In genomic region chrX:36844857-36845256, GRCh38 we compare ENCODE assay signal across 25 cellular contexts.
"Had no signal": no experiment of that assay in that cellular context is flagged by ENCODE, and none has a peak within 500 bp of the region (broad histone marks: within the 10 kb centered on the region; RNA-seq: fewer than 3 reads in every experiment).

No MANE protein-coding gene starts in this region.

- FAIRE-seq: urothelium cell line had no signal

- H3K4me1 ChIP-seq: neural progenitor cell, prostate gland, right atrium auricular region, right lobe of liver, sigmoid colon, stomach, thyroid gland, tibial nerve, upper lobe of left lung, vagina had no signal

- ATAC-seq: natural killer cell; right lobe of liver; stimulated activated effector memory CD8-positive, alpha-beta T cell treated with anti-CD3 and anti-CD28 coated beads, Interleukin-12 subunit alpha, Interleukin-12 subunit beta, amount 100 ng/mL, for 72 hours; stimulated activated naive B cell treated with anti-CD40 and anti-IgM and Interleukin-4, amounts not matched to agents 10 μg/mL and 1 μg/mL and 100 μg/mL, for 72 hours had no signal

- H3K36me3 ChIP-seq: neural progenitor cell, ovary, prostate gland, right atrium auricular region, right lobe of liver, sigmoid colon, stomach, thoracic aorta, thyroid gland, tibial nerve, upper lobe of left lung, vagina had no signal

- DNase-seq: natural killer cell; occipital lobe; ovary; retina; right lobe of liver; sigmoid colon; small intestine; stimulated activated CD4-positive, alpha-beta T cell treated with anti-CD3 and anti-CD28 coated beads, Interleukin-15, amount 100 ng/mL, for 24 hours; stimulated activated CD4-positive, alpha-beta T cell treated with anti-CD3 and anti-CD28 coated beads, Interleukin-2, amount 100 ng/mL, for 24 hours; stimulated activated CD4-positive, alpha-beta T cell treated with anti-CD3 and anti-CD28 coated beads, Interleukin-2, amount 100 ng/mL, for 48 hours; stimulated activated CD4-positive, alpha-beta T cell treated with anti-CD3 and anti-CD28 coated beads, Interleukin-4, amount 100 ng/mL, for 24 hours; stimulated activated naive B cell treated with anti-CD40 and anti-IgM and Interleukin-4, amounts not matched to agents 10 μg/mL and 1 μg/mL and 100 μg/mL, for 72 hours; stimulated activated naive CD4-positive, alpha-beta T cell treated with Interleukin-2 at 50 U/mL for 16 hours; stomach; thyroid gland; trophoblast cell; upper lobe of left lung had no signal

- H3K4me3 ChIP-seq: neural progenitor cell, ovary, prostate gland, right atrium auricular region, right lobe of liver, sigmoid colon, stomach, thoracic aorta, thyroid gland, tibial nerve, upper lobe of left lung, vagina had no signal

- H3K9me3 ChIP-seq: ovary, prostate gland, right atrium auricular region, right lobe of liver, sigmoid colon, stomach, thoracic aorta, thyroid gland, tibial nerve, upper lobe of left lung, vagina had no signal

- H3K27ac ChIP-seq: neural progenitor cell, ovary, prostate gland, right atrium auricular region, right lobe of liver, sigmoid colon, stomach, thoracic aorta, thyroid gland, tibial nerve, upper lobe of left lung, vagina had no signal
